14 cellular contexts compared by ENCODE assay signal in the genomic region with DNA sequence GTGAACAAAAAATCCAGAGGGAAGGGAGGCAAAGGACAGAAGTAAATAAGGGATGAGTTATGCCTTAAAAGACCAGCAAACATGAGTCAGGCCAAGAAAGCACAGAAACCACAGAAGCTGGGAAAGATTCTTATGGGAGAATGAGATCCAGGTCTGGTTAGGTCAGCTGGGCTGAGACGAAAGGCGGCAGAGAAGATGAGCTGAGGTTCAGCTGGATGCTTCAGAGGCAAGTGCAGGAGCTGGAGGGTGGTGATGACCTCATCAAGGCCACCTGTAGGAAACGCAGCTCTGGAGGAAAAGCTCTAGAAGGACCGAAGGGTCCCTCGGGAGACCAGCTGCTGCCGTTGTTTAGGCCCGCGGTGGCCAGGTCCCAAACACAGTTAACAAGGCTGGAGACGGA.
DNase-seq lines count a peak whose midpoint lies in the region; ATAC-seq, FAIRE-seq and TF ChIP-seq lines count a peak whose summit lies in the region.
"Had no signal": no experiment of that assay in that cellular context is flagged by ENCODE, and none has a peak within 500 bp of the region (broad histone marks: within the 10 kb centered on the region; RNA-seq: fewer than 3 reads in every experiment).

No MANE protein-coding gene starts in this region.

- H3K4me1 Mint-ChIP-seq in HFFc6 (ENCODE audit: low read depth): peaks cover 63% of the 10 kb centered on the region

- peak overlapping the region; percentile 69; the same call in 1 of the 2 replicates for H3K4me2 ChIP-seq in GM12878 (ENCODE audit: control insufficient read depth, insufficient read depth)

- TF ChIP-seq RAD21 in GM12878 (IDR thresholded peaks at IDR 0.05; ENCODE audit: insufficient read depth, low read depth, low read length): no peak

- H3K36me3 ChIP-seq in GM12878 (ENCODE audit: control insufficient read depth in 2 of 2, insufficient read depth in 2 of 2, low read length in 1 of 2): no peaks in the 10 kb centered on the region
- H3K36me3 ChIP-seq: BE2C had no signal

- TF ChIP-seq CTCF in AG09309 (IDR thresholded peaks at IDR 0.05; ENCODE audit: control insufficient read depth, insufficient read depth, low read depth, low read length, missing control alignments) (no peak), HFFc6 (IDR thresholded peaks at IDR 0.05) (no peak), GM12878 (IDR thresholded peaks at IDR 0.05 in 2 of 3, conservative IDR thresholded peaks at IDR 0.05 in 1 of 3; ENCODE audit: control insufficient read depth in 2 of 3, extremely low read depth in 1 of 3, insufficient read depth in 1 of 3, low read depth in 3 of 3, low read length in 3 of 3) (no peak)

- TF ChIP-seq POLR2A in GM12878 (IDR thresholded peaks at IDR 0.05; ENCODE audit: low read depth, low read length): no peak

- no peaks in the 10 kb centered on the region for H3K9me3 Mint-ChIP-seq in HFFc6

- DNase-seq in AG09309 (ENCODE audit: low read depth) (peak; percentile 59), HFFc6 (peak; percentile 62), GM12878 (ENCODE audit: low read depth, low spot score) (no peak), myocyte (ENCODE audit: low read depth) (peak; percentile 74), AML-193 (lab: John Stamatoyannopoulos, UW) (no peak), NCI-H1105 treated with DMSO at 0.1 percent for 48 hours (lab: John Stamatoyannopoulos, UW) (no peak)
- DNase-seq in activated effector memory CD4-positive, alpha-beta T cell treated with anti-CD3 and anti-CD28 coated beads, Interleukin-2, amount 50 U/mL, for 16 hours: no peak
- DNase-seq in stimulated activated naive CD8-positive, alpha-beta T cell treated with anti-CD3 and anti-CD28 coated beads, Interleukin-15, Interleukin-2, amounts not matched to agents 100 U/mL and 50 U/mL, for 24 hours: no peak
- DNase-seq: activated CD4-positive, CD25-positive, alpha-beta regulatory T cell treated with anti-CD3 and anti-CD28 coated beads, Interleukin-2, amount 50 U/mL, for 72 hours; BE2C; DND-41; upper lobe of right lung had no signal

- no peak for TF ChIP-seq EP300 in GM12878 (IDR thresholded peaks at IDR 0.05; ENCODE audit: borderline replicate concordance in 1 of 2, control insufficient read depth in 1 of 2, low read depth in 2 of 2, low read length in 2 of 2)

- no peaks in the 10 kb centered on the region for H3K27me3 ChIP-seq in GM12878 (replicated peaks in 1 of 2; ENCODE audit: control insufficient read depth in 2 of 2, insufficient read depth in 2 of 2, low read length in 1 of 2)
- H3K27me3 ChIP-seq: BE2C, upper lobe of right lung had no signal

- peak overlapping the region; percentile 80 for H3K27ac Mint-ChIP-seq in HFFc6
- H3K27ac Mint-ChIP-seq: progenitor cell of endocrine pancreas had no signal

- 10% methylated on average over 9 of the region's 9 CpGs for WGBS in GM12878 (ENCODE audit: insufficient coverage, insufficient replicate concordance, low lambda C conversion rate, missing lambda C conversion rate)

- intact Hi-C loops in GM12878 (cut with micrococcal nuclease; ENCODE audit: unreplicated experiment): no loop called here

- peaks cover 10% of the 10 kb centered on the region for H3K4me1 ChIP-seq in GM12878 (ENCODE audit: control insufficient read depth, insufficient read depth, low read length)
- H3K4me1 ChIP-seq: BE2C, upper lobe of right lung had no signal

- H3K27me3 Mint-ChIP-seq in HFFc6 (ENCODE audit: insufficient read depth): peaks cover 4% of the 10 kb centered on the region; the same call in 1 of the 2 replicates
- H3K27me3 Mint-ChIP-seq: progenitor cell of endocrine pancreas had no signal

- in situ Hi-C loops in GM12878 (cut with MboI): loop anchor here (25.0 kb wide), 1 partner anchor 1528 kb away; no protein-coding TSS in a partner anchor

- H3K4me3 Mint-ChIP-seq in HFFc6: peak overlapping the region; percentile 19

- H3K4me3 ChIP-seq in AG09309 (ENCODE audit: control insufficient read depth, low read depth, low read length) (no peak overlapping the region), GM12878 (no peak overlapping the region)
- H3K4me3 ChIP-seq: coronary artery, upper lobe of right lung had no signal

- RAD21 ChIA-PET in GM12878 (lab: Charles Lee; ENCODE audit: unreplicated experiment): no interaction called here

- FAIRE-seq in GM12878 (lab: Jason Lieb, UNC): no peak

- H4K20me1 ChIP-seq in GM12878 (ENCODE audit: control insufficient read depth, insufficient read depth): no peaks in the 10 kb centered on the region

- POLR2A ChIA-PET in GM12878 (lab: Charles Lee): no interaction called here

- H3K27ac ChIP-seq in GM12878 (ENCODE audit: control insufficient read depth, insufficient read depth): no peak overlapping the region
- H3K27ac ChIP-seq: coronary artery, upper lobe of right lung had no signal

- SMC1A ChIA-PET in GM12878 (lab: Charles Lee; ENCODE audit: uncharacterized antibody, unreplicated experiment): no interaction called here

- H3K9me3 ChIP-seq in GM12878 (replicated peaks; ENCODE audit: control insufficient read depth, insufficient read depth, low read length): no peaks in the 10 kb centered on the region; the same call in 1 of the 3 replicates
- H3K9me3 ChIP-seq: BE2C, upper lobe of right lung had no signal

- no peak overlapping the region for H3K9ac ChIP-seq in GM12878 (ENCODE audit: control insufficient read depth, insufficient read depth, low read length)

- CTCF ChIA-PET in GM12878 (lab: Yijun Ruan, JAX): interaction anchor here (0.9 to 1.6 kb wide), 2 partner anchors 294 to 349 kb away, joined by 3 to 4 read pairs; no protein-coding TSS in a partner anchor

- no peak overlapping the region for H2AFZ ChIP-seq in GM12878 (ENCODE audit: control insufficient read depth, low read depth, low read length)

- no peaks in the 10 kb centered on the region for H3K79me2 ChIP-seq in GM12878 (ENCODE audit: control insufficient read depth, insufficient read depth, low read length)

- peaks cover 46% of the 10 kb centered on the region for H3K36me3 Mint-ChIP-seq in HFFc6 (ENCODE audit: low read depth)

- no TSS peak for BruUV-seq in GM12878 (replicated peaks; lab: Mats Ljungman, UMichigan)

- no peak for ATAC-seq in GM12878
- no peak for ATAC-seq in stimulated activated naive CD8-positive, alpha-beta T cell treated with anti-CD3 and anti-CD28 coated beads, Interleukin-15, Interleukin-2, amounts not matched to agents 100 U/mL and 50 U/mL, for 24 hours
- ATAC-seq: upper lobe of right lung had no signal

TF ChIP-seq in GM12878, 131 proteins besides CTCF, POLR2A, EP300 and RAD21 (continues in another document):
- TF ChIP-seq RUNX3 (IDR thresholded peaks at IDR 0.05; ENCODE audit: low read length): no peak
- TF ChIP-seq MTA3 (IDR thresholded peaks at IDR 0.05; ENCODE audit: borderline replicate concordance, low read length): no peak
- no peak for TF ChIP-seq ESRRA (IDR thresholded peaks at IDR 0.05; ENCODE audit: low read length)
- TF ChIP-seq GATAD2B (conservative IDR thresholded peaks at IDR 0.05; ENCODE audit: low read depth): no peak
- TF ChIP-seq IRF4 (IDR thresholded peaks at IDR 0.05; ENCODE audit: low read depth, low read length): no peak
- TF ChIP-seq CBX3 (IDR thresholded peaks at IDR 0.05; ENCODE audit: borderline replicate concordance, low read depth): no peak
- TF ChIP-seq, protein P1, sequence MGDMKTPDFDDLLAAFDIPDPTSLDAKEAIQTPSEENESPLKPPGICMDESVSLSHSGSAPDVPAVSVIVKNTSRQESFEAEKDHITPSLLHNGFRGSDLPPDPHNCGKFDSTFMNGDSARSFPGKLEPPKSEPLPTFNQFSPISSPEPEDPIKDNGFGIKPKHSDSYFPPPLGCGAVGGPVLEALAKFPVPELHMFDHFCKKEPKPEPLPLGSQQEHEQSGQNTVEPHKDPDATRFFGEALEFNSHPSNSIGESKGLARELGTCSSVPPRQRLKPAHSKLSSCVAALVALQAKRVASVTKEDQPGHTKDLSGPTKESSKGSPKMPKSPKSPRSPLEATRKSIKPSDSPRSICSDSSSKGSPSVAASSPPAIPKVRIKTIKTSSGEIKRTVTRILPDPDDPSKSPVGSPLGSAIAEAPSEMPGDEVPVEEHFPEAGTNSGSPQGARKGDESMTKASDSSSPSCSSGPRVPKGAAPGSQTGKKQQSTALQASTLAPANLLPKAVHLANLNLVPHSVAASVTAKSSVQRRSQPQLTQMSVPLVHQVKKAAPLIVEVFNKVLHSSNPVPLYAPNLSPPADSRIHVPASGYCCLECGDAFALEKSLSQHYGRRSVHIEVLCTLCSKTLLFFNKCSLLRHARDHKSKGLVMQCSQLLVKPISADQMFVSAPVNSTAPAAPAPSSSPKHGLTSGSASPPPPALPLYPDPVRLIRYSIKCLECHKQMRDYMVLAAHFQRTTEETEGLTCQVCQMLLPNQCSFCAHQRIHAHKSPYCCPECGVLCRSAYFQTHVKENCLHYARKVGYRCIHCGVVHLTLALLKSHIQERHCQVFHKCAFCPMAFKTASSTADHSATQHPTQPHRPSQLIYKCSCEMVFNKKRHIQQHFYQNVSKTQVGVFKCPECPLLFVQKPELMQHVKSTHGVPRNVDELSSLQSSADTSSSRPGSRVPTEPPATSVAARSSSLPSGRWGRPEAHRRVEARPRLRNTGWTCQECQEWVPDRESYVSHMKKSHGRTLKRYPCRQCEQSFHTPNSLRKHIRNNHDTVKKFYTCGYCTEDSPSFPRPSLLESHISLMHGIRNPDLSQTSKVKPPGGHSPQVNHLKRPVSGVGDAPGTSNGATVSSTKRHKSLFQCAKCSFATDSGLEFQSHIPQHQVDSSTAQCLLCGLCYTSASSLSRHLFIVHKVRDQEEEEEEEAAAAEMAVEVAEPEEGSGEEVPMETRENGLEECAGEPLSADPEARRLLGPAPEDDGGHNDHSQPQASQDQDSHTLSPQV (IDR thresholded peaks at IDR 0.05): no peak
- TF ChIP-seq RCOR1 (conservative IDR thresholded peaks at IDR 0.05; ENCODE audit: low read depth, low read length): no peak
- no peak for TF ChIP-seq NR2F1 (conservative IDR thresholded peaks at IDR 0.05)
- no peak for TF ChIP-seq MLLT1 (IDR thresholded peaks at IDR 0.05)
- TF ChIP-seq POLR2AphosphoS5 (IDR thresholded peaks at IDR 0.05; ENCODE audit: low read length): no peak
- no peak for TF ChIP-seq RBBP5 (conservative IDR thresholded peaks at IDR 0.05)
- TF ChIP-seq LARP7 (IDR thresholded peaks at IDR 0.05): no peak
- TF ChIP-seq CEBPB (IDR thresholded peaks at IDR 0.05; ENCODE audit: borderline replicate concordance in 1 of 2, low read depth in 2 of 2, low read length in 2 of 2): no peak

Comparison
In these comparisons a context has a peak if more than half of its experiments do, and no peak if none do; other contexts are left out.
1. DNase-seq: peak in AG09309 (single experiment), HFFc6 (single experiment) and myocyte (single experiment); none in GM12878 (single experiment), activated effector memory CD4-positive, alpha-beta T cell treated with anti-CD3 and anti-CD28 coated beads, Interleukin-2, amount 50 U/mL, for 16 hours (single experiment), AML-193 (0 of 2), NCI-H1105 treated with DMSO at 0.1 percent for 48 hours (single experiment) and stimulated activated naive CD8-positive, alpha-beta T cell treated with anti-CD3 and anti-CD28 coated beads, Interleukin-15, Interleukin-2, amounts not matched to agents 100 U/mL and 50 U/mL, for 24 hours (single experiment).